20 cellular contexts compared by ENCODE assay signal in genomic region chr15:28936081-28936480, GRCh38. TPM values are rescaled to one million over a fixed set of nuclear protein-coding genes. Genes with fewer than 3 reads are reported as not detected.
DNase-seq lines count a peak whose midpoint lies in the region; ATAC-seq and TF ChIP-seq lines count a peak whose summit lies in the region.
"Had no signal": no experiment of that assay in that cellular context is flagged by ENCODE, and none has a peak within 500 bp of the region (broad histone marks: within the 10 kb centered on the region; RNA-seq: fewer than 3 reads in every experiment).

No MANE protein-coding gene starts in this region.

- peak overlapping the region; percentile 68 for H3K4me3 Mint-ChIP-seq in central memory CD8-positive, alpha-beta T cell
- H3K4me3 Mint-ChIP-seq: activated CD4-positive, alpha-beta memory T cell treated with anti-CD3 and anti-CD28 coated beads for 36 hours; stimulated activated naive B cell treated with anti-CD40 and anti-IgM and Interleukin-4, amounts not matched to agents 10 μg/mL and 1 μg/mL and 100 μg/mL, for 72 hours had no signal

- TF ChIP-seq POLR2A in spleen (IDR thresholded peaks at IDR 0.05): no peak

- peaks cover 69% of the 10 kb centered on the region for H3K4me1 Mint-ChIP-seq in central memory CD8-positive, alpha-beta T cell

- H3K4me3 ChIP-seq in spleen: no peak overlapping the region
- H3K4me3 ChIP-seq: esophagus muscularis mucosa, GM23248, pancreas had no signal

- peaks cover 0 to 10% (median 0%) of the 10 kb centered on the region in 8 donors for H3K9me3 ChIP-seq in spleen
- H3K9me3 ChIP-seq: Caco-2, esophagus muscularis mucosa, pancreas, SK-N-SH had no signal

- WGBS in spleen, 5 donors: 82 to 94% (median 91%) methylated on average over 8 of the region's 8 CpGs

- H3K36me3 ChIP-seq in spleen: no peaks in the 10 kb centered on the region
- H3K36me3 ChIP-seq: esophagus muscularis mucosa, pancreas had no signal

- peak; percentile 76 for ATAC-seq in Right ventricle myocardium inferior
- ATAC-seq in left cardiac atrium: no peak
- no peak for ATAC-seq in central memory CD8-positive, alpha-beta T cell (replicated peaks; ENCODE audit: extremely low read depth, poor library complexity, severe bottlenecking)
- ATAC-seq in GM19397 (IDR thresholded peaks at IDR 0.05; ENCODE audit: unreplicated experiment): no peak
- ATAC-seq in HG03469 (IDR thresholded peaks at IDR 0.05; ENCODE audit: unreplicated experiment): no peak
- ATAC-seq: PC-3 had no signal

- no peaks in the 10 kb centered on the region for H3K27me3 Mint-ChIP-seq in central memory CD8-positive, alpha-beta T cell
- H3K27me3 Mint-ChIP-seq: activated CD4-positive, alpha-beta memory T cell treated with anti-CD3 and anti-CD28 coated beads for 36 hours; stimulated activated naive B cell treated with anti-CD40 and anti-IgM and Interleukin-4, amounts not matched to agents 10 μg/mL and 1 μg/mL and 100 μg/mL, for 72 hours had no signal

- intact Hi-C loops in Right ventricle myocardium inferior (cut with DNase I) (no loop called here), left cardiac atrium (cut with DNase I) (no loop called here), spleen (cut with DNase I; ENCODE audit: low total_unique reads) (no loop called here)

- H3K27ac ChIP-seq in layer of hippocampus (ENCODE audit: low read depth, low read length): peak overlapping the region; percentile 54
- peak overlapping the region in 4 of 8 donors; percentile 5 to 81 (median 68) for H3K27ac ChIP-seq in spleen
- H3K27ac ChIP-seq: esophagus muscularis mucosa, GM23248, pancreas had no signal

- no peaks in the 10 kb centered on the region for H3K27me3 ChIP-seq in layer of hippocampus (ENCODE audit: control insufficient read depth, insufficient read depth, low read length)
- no peaks in the 10 kb centered on the region for H3K27me3 ChIP-seq in spleen (replicated peaks in 1 of 7)
- H3K27me3 ChIP-seq: esophagus muscularis mucosa, pancreas had no signal

- DNase-seq in Right ventricle myocardium inferior (ENCODE audit: missing footprints) (no peak), left cardiac atrium (no peak), spleen (no peak), iPS-NIHi7 (ENCODE audit: extremely low spot score) (no peak)
- DNase-seq in central memory CD8-positive, alpha-beta T cell (ENCODE audit: low spot score in 2 of 2): no peak
- DNase-seq: ACHN; activated effector memory CD4-positive, alpha-beta T cell treated with Interleukin-2 at 50 U/mL for 16 hours; GM23248; NCI-H2081; PC-3; SK-N-SH; stimulated activated naive B cell treated with anti-CD40 and anti-IgM and Interleukin-4, amounts not matched to agents 10 μg/mL and 1 μg/mL and 100 μg/mL, for 72 hours had no signal

- peak overlapping the region; percentile 44 for H3K27ac Mint-ChIP-seq in central memory CD8-positive, alpha-beta T cell (ENCODE audit: low read depth)
- H3K27ac Mint-ChIP-seq: activated CD4-positive, alpha-beta memory T cell treated with anti-CD3 and anti-CD28 coated beads for 36 hours; IgD-negative memory B cell; stimulated activated naive B cell treated with anti-CD40 and anti-IgM and Interleukin-4, amounts not matched to agents 10 μg/mL and 1 μg/mL and 100 μg/mL, for 72 hours had no signal

- no peaks in the 10 kb centered on the region for H3K9me3 Mint-ChIP-seq in central memory CD8-positive, alpha-beta T cell
- H3K9me3 Mint-ChIP-seq: activated CD4-positive, alpha-beta memory T cell treated with anti-CD3 and anti-CD28 coated beads for 36 hours had no signal

- H3K36me3 Mint-ChIP-seq in central memory CD8-positive, alpha-beta T cell (ENCODE audit: insufficient read depth): peaks cover 16% of the 10 kb centered on the region
- H3K36me3 Mint-ChIP-seq: activated CD4-positive, alpha-beta memory T cell treated with anti-CD3 and anti-CD28 coated beads for 36 hours; IgD-negative memory B cell; stimulated activated naive B cell treated with anti-CD40 and anti-IgM and Interleukin-4, amounts not matched to agents 10 μg/mL and 1 μg/mL and 100 μg/mL, for 72 hours had no signal

- no peak for TF ChIP-seq CTCF in spleen (IDR thresholded peaks at IDR 0.05 in 8 of 11, conservative IDR thresholded peaks at IDR 0.05 in 3 of 11)

- H3K4me1 ChIP-seq in spleen: peaks cover 4 to 54% (median 31%) of the 10 kb centered on the region in 6 donors
- H3K4me1 ChIP-seq: Caco-2, esophagus muscularis mucosa, pancreas had no signal

RNA-seq across cellular contexts. Expression of gene APBA2, which starts 50.3 kb away (rescaled TPM):
- total RNA-seq in Right ventricle myocardium inferior (2.0 TPM), left cardiac atrium (under 1 TPM; 0.73 to 0.85 TPM), spleen (10 to 100 TPM; 15.5 to 33.8 (median 19.2) TPM)
- 1 to 10 TPM; 5.8 to 6.6 (median 6.4) TPM for polyA plus RNA-seq in spleen
- total RNA-seq: Caco-2 had no signal
